Comparison of ENCODE assay signal across 12 cellular contexts in genomic region chr10:78194539-78195402, GRCh38.
DNase-seq lines count a peak whose midpoint lies in the region; ATAC-seq and TF ChIP-seq lines count a peak whose summit lies in the region.
"Had no signal": no experiment of that assay in that cellular context is flagged by ENCODE, and none has a peak within 500 bp of the region (broad histone marks: within the 10 kb centered on the region; RNA-seq: fewer than 3 reads in every experiment).

No MANE protein-coding gene starts in this region.

- dilution Hi-C loops in mammary epithelial cell (cut with HindIII; ENCODE audit: low sequenced_read_pairs), result loop anchor here (5.0 kb wide), 1 partner anchor 67 kb away; no protein-coding TSS in a partner anchor

- no peak overlapping the region for H3K4me3 Mint-ChIP-seq in GM23338
- H3K4me3 Mint-ChIP-seq: activated CD4-positive, alpha-beta T cell treated with anti-CD3 and anti-CD28 coated beads, Interleukin-2, amount 10 ng/mL, durations not matched to agents 24 days and 14 days; activated T-cell treated with anti-CD3 and anti-CD28 coated beads, Interleukin-2, amount 50 U/mL, for 24 hours; dendritic cell treated with granulocyte-macrophage colony-stimulating factor and Interleukin-4, amounts not matched to agents 40 ng/mL and 50 ng/mL, for 4 days; mesothelial cell of epicardium had no signal

- H4K20me1 ChIP-seq in GM23338 (replicated peaks; ENCODE audit: insufficient read depth) (no peaks in the 10 kb centered on the region), mammary epithelial cell (ENCODE audit: insufficient read depth, low read length) (no peaks in the 10 kb centered on the region)

- H2AFZ ChIP-seq in GM23338 (no peak overlapping the region), mammary epithelial cell (ENCODE audit: low read depth, low read length) (no peak overlapping the region), neuronal stem cell (ENCODE audit: low read length) (no peak overlapping the region)

- H3K23ac ChIP-seq in neuronal stem cell (ENCODE audit: low read depth, low read length, poor library complexity), result no peak overlapping the region

- H3K4me2 ChIP-seq in GM23338 (no peak overlapping the region), mammary epithelial cell (ENCODE audit: insufficient read depth, low read depth, low read length) (no peak overlapping the region), neuronal stem cell (ENCODE audit: insufficient read depth, low read length, poor library complexity, severe bottlenecking) (no peak overlapping the region)

- ATAC-seq in GM23338 (peak; percentile 62), HG03342 (IDR thresholded peaks at IDR 0.05; ENCODE audit: unreplicated experiment) (no peak)

- no peak overlapping the region for H2BK120ac ChIP-seq in neuronal stem cell (ENCODE audit: low read depth, low read length)

- DNase-seq in GM23338 (ENCODE audit: low spot score), result no peak
- DNase-seq in NCI-H345 (lab: John Stamatoyannopoulos, UW), result peak; percentile 86
- DNase-seq in mammary epithelial cell, result peak; percentile 12
- DNase-seq in neuronal stem cell (ENCODE audit: low spot score), result no peak
- no peak for DNase-seq in left ventricle myocardium inferior
- no peak for DNase-seq in NCI-H187 treated with DMSO at 0.1 percent for 48 hours (lab: John Stamatoyannopoulos, UW)
- DNase-seq: activated CD4-positive, alpha-beta T cell treated with anti-CD3 and anti-CD28 coated beads, Interleukin-2, amount 10 ng/mL, durations not matched to agents 24 days and 14 days; activated T-cell treated with anti-CD3 and anti-CD28 coated beads, Interleukin-2, amount 50 U/mL, for 24 hours; substantia nigra had no signal

- peak overlapping the region; percentile 16 for H2AK5ac ChIP-seq in neuronal stem cell (ENCODE audit: low read depth, low read length)

- peaks cover 1% of the 10 kb centered on the region for H3K79me1 ChIP-seq in neuronal stem cell (ENCODE audit: low read depth, low read length)

- H3K4me1 ChIP-seq in GM23338 (ENCODE audit: insufficient read depth), result no peaks in the 10 kb centered on the region
- H3K4me1 ChIP-seq in mammary epithelial cell (ENCODE audit: insufficient read depth, low read length), result peaks cover 22% of the 10 kb centered on the region
- H3K4me1 ChIP-seq in neuronal stem cell (ENCODE audit: control insufficient read depth in 2 of 2, insufficient read depth in 1 of 2, low read depth in 1 of 2, low read length in 2 of 2), result peaks cover 0 to 2% of the 10 kb centered on the region in 2 donors
- H3K4me1 ChIP-seq in left ventricle myocardium inferior, result no peaks in the 10 kb centered on the region

- no peaks in the 10 kb centered on the region; the same call in 2 of the 3 replicates for H3K4me1 Mint-ChIP-seq in GM23338
- H3K4me1 Mint-ChIP-seq: activated CD4-positive, alpha-beta T cell treated with anti-CD3 and anti-CD28 coated beads, Interleukin-2, amount 10 ng/mL, durations not matched to agents 24 days and 14 days had no signal

- H3K9me2 ChIP-seq in GM23338 (ENCODE audit: insufficient read depth), result no peaks in the 10 kb centered on the region

- BruUV-seq in mammary epithelial cell (replicated peaks; lab: Mats Ljungman, UMichigan), result no TSS peak

- H3K4me3 ChIP-seq in GM23338 (no peak overlapping the region), mammary epithelial cell (replicated peaks in 1 of 3; ENCODE audit: insufficient read depth in 1 of 3, low read depth in 2 of 3, low read length in 3 of 3) (no peak overlapping the region), neuronal stem cell (ENCODE audit: low read length in 2 of 2) (no peak overlapping the region), left ventricle myocardium inferior (no peak overlapping the region)

- H2BK15ac ChIP-seq in neuronal stem cell (ENCODE audit: low read length), result no peak overlapping the region

- H3K27me3 ChIP-seq in GM23338 (ENCODE audit: insufficient read depth), result no peaks in the 10 kb centered on the region
- H3K27me3 ChIP-seq in mammary epithelial cell (ENCODE audit: insufficient read depth, low read length), result no peaks in the 10 kb centered on the region
- H3K27me3 ChIP-seq in neuronal stem cell (ENCODE audit: control insufficient read depth in 3 of 3, insufficient read depth in 3 of 3, low read depth in 1 of 3, low read length in 3 of 3), result peaks cover 0 to 6% (median 0%) of the 10 kb centered on the region in 3 experiments
- H3K27me3 ChIP-seq in left ventricle myocardium inferior (ENCODE audit: low read depth), result no peaks in the 10 kb centered on the region

- H3K27me3 Mint-ChIP-seq in GM23338 (ENCODE audit: insufficient read depth, low read depth, poor library complexity), result peaks cover 4% of the 10 kb centered on the region
- H3K27me3 Mint-ChIP-seq: activated CD4-positive, alpha-beta T cell treated with anti-CD3 and anti-CD28 coated beads, Interleukin-2, amount 10 ng/mL, durations not matched to agents 24 days and 14 days had no signal

- in situ Hi-C loops in mammary epithelial cell (cut with MboI; ENCODE audit: low sequenced_read_pairs in 2 of 2), result no loop called here

- H3K9me3 ChIP-seq in mammary epithelial cell (replicated peaks; ENCODE audit: insufficient read depth, low read length) (peaks cover 3% of the 10 kb centered on the region), neuronal stem cell (replicated peaks in 1 of 2; ENCODE audit: control insufficient read depth in 2 of 2, insufficient read depth in 1 of 2, low read depth in 1 of 2, low read length in 2 of 2) (peaks cover 2 to 11% of the 10 kb centered on the region in 2 donors), left ventricle myocardium inferior (replicated peaks) (peaks cover 11% of the 10 kb centered on the region)

- intact Hi-C loops in mammary epithelial cell (cut with micrococcal nuclease), result no loop called here
- intact Hi-C loops in left ventricle myocardium inferior (cut with micrococcal nuclease), result no loop called here

- H4K8ac ChIP-seq in neuronal stem cell (ENCODE audit: low read depth, low read length), result no peak overlapping the region

- no peak overlapping the region for H3K27ac Mint-ChIP-seq in GM23338
- H3K27ac Mint-ChIP-seq: activated CD4-positive, alpha-beta T cell treated with anti-CD3 and anti-CD28 coated beads, Interleukin-2, amount 10 ng/mL, durations not matched to agents 24 days and 14 days; activated T-cell treated with anti-CD3 and anti-CD28 coated beads, Interleukin-2, amount 50 U/mL, for 24 hours; dendritic cell treated with granulocyte-macrophage colony-stimulating factor and Interleukin-4, amounts not matched to agents 40 ng/mL and 50 ng/mL, for 4 days; mesothelial cell of epicardium had no signal

- no peak overlapping the region for H3K9ac ChIP-seq in mammary epithelial cell (ENCODE audit: insufficient read depth, low read length)
- no peak overlapping the region for H3K9ac ChIP-seq in neuronal stem cell (ENCODE audit: low read depth, low read length, poor library complexity)

- TF ChIP-seq CTCF in GM23338 (conservative IDR thresholded peaks at IDR 0.05; ENCODE audit: low read depth in 2 of 2) (no peak), mammary epithelial cell (conservative IDR thresholded peaks at IDR 0.05 in 1 of 2, IDR thresholded peaks at IDR 0.05 in 1 of 2; ENCODE audit: extremely low read depth in 1 of 2, insufficient read depth in 1 of 2, low read depth in 1 of 2, low read length in 2 of 2) (no peak), left ventricle myocardium inferior (IDR thresholded peaks at IDR 0.05; ENCODE audit: borderline replicate concordance) (no peak)

- no peaks in the 10 kb centered on the region for H3K79me2 ChIP-seq in GM23338 (replicated peaks; ENCODE audit: insufficient read depth)
- no peaks in the 10 kb centered on the region for H3K79me2 ChIP-seq in mammary epithelial cell (ENCODE audit: insufficient read depth, low read length)

- no peak overlapping the region for H2BK5ac ChIP-seq in neuronal stem cell (ENCODE audit: low read length)

- peaks cover 17% of the 10 kb centered on the region for H3K9me3 Mint-ChIP-seq in GM23338
- H3K9me3 Mint-ChIP-seq: activated CD4-positive, alpha-beta T cell treated with anti-CD3 and anti-CD28 coated beads, Interleukin-2, amount 10 ng/mL, durations not matched to agents 24 days and 14 days had no signal

- peak overlapping the region; percentile 46 for H3K18ac ChIP-seq in neuronal stem cell (ENCODE audit: low read length)

- no peaks in the 10 kb centered on the region for H3F3A ChIP-seq in GM23338 (replicated peaks; ENCODE audit: low read depth)

- H3K36me3 Mint-ChIP-seq in GM23338 (ENCODE audit: low read depth), result no peaks in the 10 kb centered on the region
- H3K36me3 Mint-ChIP-seq: mesothelial cell of epicardium had no signal

- no peak overlapping the region for H2BK12ac ChIP-seq in neuronal stem cell (ENCODE audit: low read length)

- no peak overlapping the region for H4K91ac ChIP-seq in neuronal stem cell (ENCODE audit: low read depth, low read length, poor library complexity)

- H3K27ac ChIP-seq in GM23338 (ENCODE audit: low read depth) (no peak overlapping the region), mammary epithelial cell (ENCODE audit: insufficient read depth, low read depth, low read length) (no peak overlapping the region), neuronal stem cell (replicated peaks; ENCODE audit: low read length) (no peak overlapping the region), left ventricle myocardium inferior (replicated peaks) (no peak overlapping the region)

- 82% methylated on average over 8 of the region's 10 CpGs for WGBS in mammary epithelial cell (ENCODE audit: low coverage, missing lambda C conversion rate)
- no CpG with 5 or more reads among the region's 10 CpGs for WGBS in neuronal stem cell (ENCODE audit: extremely low coverage in 2 of 2, insufficient read length in 2 of 2, insufficient replicate concordance in 1 of 2), 2 donors

- no peak overlapping the region for H3K14ac ChIP-seq in neuronal stem cell (ENCODE audit: low read length)

- no peak overlapping the region for H3K4ac ChIP-seq in neuronal stem cell (ENCODE audit: low read length)

- CTCF ChIA-PET in mammary epithelial cell (lab: Charles Lee; ENCODE audit: low non-redundant PET), result no interaction called here

- no peaks in the 10 kb centered on the region for H3K36me3 ChIP-seq in GM23338 (ENCODE audit: insufficient read depth)
- no peaks in the 10 kb centered on the region for H3K36me3 ChIP-seq in mammary epithelial cell (ENCODE audit: insufficient read depth, low read length)
- no peaks in the 10 kb centered on the region for H3K36me3 ChIP-seq in neuronal stem cell (replicated peaks in 1 of 2; ENCODE audit: control insufficient read depth in 2 of 2, insufficient read depth in 2 of 2, low read length in 2 of 2)
- no peaks in the 10 kb centered on the region for H3K36me3 ChIP-seq in left ventricle myocardium inferior

TF ChIP-seq in GM23338, 12 proteins besides CTCF, POLR2A, EP300 and RAD21:
- no peak for TF ChIP-seq ZNF114 (CRISPR knock-in tag; IDR thresholded peaks at IDR 0.05)

Comparison
In these comparisons a context has a peak if more than half of its experiments do, and no peak if none do; other contexts are left out.
1. DNase-seq: peak in NCI-H345 (single experiment) and mammary epithelial cell (single experiment); none in GM23338 (single experiment), neuronal stem cell (single experiment), left ventricle myocardium inferior (single experiment) and NCI-H187 treated with DMSO at 0.1 percent for 48 hours (single experiment).